Comparison of ENCODE assay signal across 29 cellular contexts in the genomic region with DNA sequence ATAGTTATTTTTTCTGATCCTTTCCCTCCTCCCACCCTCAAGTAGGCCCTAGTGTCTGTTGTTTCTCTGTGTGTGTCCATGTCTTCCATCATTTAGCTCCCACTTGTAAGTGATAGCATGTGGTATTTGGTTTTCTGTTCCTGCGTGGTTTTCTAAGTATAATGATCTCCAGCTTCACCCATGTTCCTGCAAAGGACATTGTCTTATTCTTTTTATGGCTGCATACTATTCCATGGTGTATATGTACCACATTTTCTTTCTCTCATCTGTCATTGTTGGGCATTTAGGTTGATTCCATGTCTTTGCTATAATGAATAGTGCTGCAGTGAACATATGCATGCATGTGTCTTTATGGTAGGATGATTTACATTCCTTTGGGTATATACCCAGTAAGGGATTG.
"Had no signal": no experiment of that assay in that cellular context is flagged by ENCODE, and none has a peak within 500 bp of the region (broad histone marks: within the 10 kb centered on the region; RNA-seq: fewer than 3 reads in every experiment).

No MANE protein-coding gene starts in this region.

- DNase-seq: stimulated activated CD4-positive, alpha-beta T cell treated with anti-CD3 and anti-CD28 coated beads, Interleukin-2, amount 100 ng/mL, for 48 hours; stimulated activated CD4-positive, alpha-beta T cell treated with anti-CD3 and anti-CD28 coated beads, Interleukin-4, amount 100 ng/mL, for 1 hour; stimulated activated CD4-positive, alpha-beta T cell treated with anti-CD3 and anti-CD28 coated beads, Interleukin-4, amount 100 ng/mL, for 24 hours; stimulated activated CD4-positive, alpha-beta T cell treated with anti-CD3 and anti-CD28 coated beads, Interleukin-4, amount 100 ng/mL, for 4 hours; stimulated activated CD8-positive, alpha-beta memory T cell treated with anti-CD3 and anti-CD28 coated beads, Interleukin-4, amount 100 ng/mL, for 48 hours; stimulated activated naive B cell treated with anti-CD40 and anti-IgM and Interleukin-4, amounts not matched to agents 10 μg/mL and 1 μg/mL and 100 μg/mL, for 72 hours; stimulated activated naive CD4-positive, alpha-beta T cell; stimulated activated naive CD4-positive, alpha-beta T cell treated with Interleukin-2 at 50 U/mL for 16 hours; stimulated activated naive CD8-positive, alpha-beta T cell treated with anti-CD3 and anti-CD28 coated beads, Interleukin-15, amount 100 ng/mL, for 72 hours; stimulated activated naive CD8-positive, alpha-beta T cell treated with anti-CD3 and anti-CD28 coated beads, Interleukin-15, Interleukin-2, amounts not matched to agents 100 U/mL and 50 U/mL, for 24 hours; stomach; substantia nigra; testis; thyroid gland; tibial artery; transverse colon; trophoblast cell; upper lobe of left lung; upper lobe of right lung; uterus had no signal

- H3K36me3 Mint-ChIP-seq: stimulated activated effector memory CD8-positive, alpha-beta T cell treated with anti-CD3 and anti-CD28 coated beads, Interleukin-12 subunit alpha, Interleukin-12 subunit beta, amount 100 ng/mL, for 72 hours; stimulated activated memory B cell treated with anti-CD40 and anti-IgM and Interleukin-4, amounts not matched to agents 10 μg/mL and 1 μg/mL and 100 μg/mL, for 72 hours; stimulated activated naive B cell treated with anti-CD40 and anti-IgM and Interleukin-4, amounts not matched to agents 10 μg/mL and 1 μg/mL and 100 μg/mL, for 72 hours had no signal

- H3K27me3 Mint-ChIP-seq: type B pancreatic cell had no signal

- FAIRE-seq: urothelium cell line had no signal

- H3K27ac ChIP-seq: stomach, suprapubic skin, testis, thoracic aorta, thyroid gland, tibial artery, tibial nerve, transverse colon, upper lobe of left lung, upper lobe of right lung, uterus, vagina had no signal

- H3K4me1 Mint-ChIP-seq: stimulated activated effector memory CD8-positive, alpha-beta T cell treated with anti-CD3 and anti-CD28 coated beads, Interleukin-12 subunit alpha, Interleukin-12 subunit beta, amount 100 ng/mL, for 72 hours; stimulated activated memory B cell treated with anti-CD40 and anti-IgM and Interleukin-4, amounts not matched to agents 10 μg/mL and 1 μg/mL and 100 μg/mL, for 72 hours; stimulated activated naive B cell treated with anti-CD40 and anti-IgM and Interleukin-4, amounts not matched to agents 10 μg/mL and 1 μg/mL and 100 μg/mL, for 72 hours; stimulated activated naive CD8-positive, alpha-beta T cell treated with anti-CD3 and anti-CD28 coated beads, Interleukin-15, amount 100 ng/mL, for 72 hours had no signal

- H3K9me3 ChIP-seq: stomach, suprapubic skin, testis, thoracic aorta, thyroid gland, tibial artery, upper lobe of left lung, upper lobe of right lung, uterus, vagina had no signal

- H3K9me3 Mint-ChIP-seq: stimulated activated effector memory CD8-positive, alpha-beta T cell treated with anti-CD3 and anti-CD28 coated beads, Interleukin-12 subunit alpha, Interleukin-12 subunit beta, amount 100 ng/mL, for 72 hours; stimulated activated naive CD8-positive, alpha-beta T cell treated with anti-CD3 and anti-CD28 coated beads, Interleukin-15, amount 100 ng/mL, for 72 hours had no signal

- ATAC-seq: stimulated activated effector memory CD8-positive, alpha-beta T cell treated with anti-CD3 and anti-CD28 coated beads, Interleukin-12 subunit alpha, Interleukin-12 subunit beta, amount 100 ng/mL, for 72 hours; stimulated activated memory B cell treated with anti-CD40 and anti-IgM and Interleukin-4, amounts not matched to agents 10 μg/mL and 1 μg/mL and 100 μg/mL, for 72 hours; stimulated activated naive B cell treated with anti-CD40 and anti-IgM and Interleukin-4, amounts not matched to agents 10 μg/mL and 1 μg/mL and 100 μg/mL, for 72 hours; stimulated activated naive CD8-positive, alpha-beta T cell treated with anti-CD3 and anti-CD28 coated beads, Interleukin-15, amount 100 ng/mL, for 72 hours; stimulated activated naive CD8-positive, alpha-beta T cell treated with anti-CD3 and anti-CD28 coated beads, Interleukin-15, Interleukin-2, amounts not matched to agents 100 U/mL and 50 U/mL, for 24 hours; upper lobe of right lung had no signal

- H3K4me3 ChIP-seq: stomach, suprapubic skin, testis, thoracic aorta, thyroid gland, tibial artery, tibial nerve, transverse colon, upper lobe of left lung, upper lobe of right lung, uterus, vagina had no signal

- H3K27ac Mint-ChIP-seq: stimulated activated effector memory CD8-positive, alpha-beta T cell treated with anti-CD3 and anti-CD28 coated beads, Interleukin-12 subunit alpha, Interleukin-12 subunit beta, amount 100 ng/mL, for 72 hours; stimulated activated memory B cell treated with anti-CD40 and anti-IgM and Interleukin-4, amounts not matched to agents 10 μg/mL and 1 μg/mL and 100 μg/mL, for 72 hours; stimulated activated naive B cell treated with anti-CD40 and anti-IgM and Interleukin-4, amounts not matched to agents 10 μg/mL and 1 μg/mL and 100 μg/mL, for 72 hours; stimulated activated naive CD8-positive, alpha-beta T cell treated with anti-CD3 and anti-CD28 coated beads, Interleukin-15, amount 100 ng/mL, for 72 hours; stimulated activated naive CD8-positive, alpha-beta T cell treated with anti-CD3 and anti-CD28 coated beads, Interleukin-15, Interleukin-2, amounts not matched to agents 100 ng/mL and 50 ng/mL, for 24 hours; type B pancreatic cell had no signal

- H3K4me3 Mint-ChIP-seq: stimulated activated effector memory CD8-positive, alpha-beta T cell treated with anti-CD3 and anti-CD28 coated beads, Interleukin-12 subunit alpha, Interleukin-12 subunit beta, amount 100 ng/mL, for 72 hours; stimulated activated memory B cell treated with anti-CD40 and anti-IgM and Interleukin-4, amounts not matched to agents 10 μg/mL and 1 μg/mL and 100 μg/mL, for 72 hours; stimulated activated naive B cell treated with anti-CD40 and anti-IgM and Interleukin-4, amounts not matched to agents 10 μg/mL and 1 μg/mL and 100 μg/mL, for 72 hours; stimulated activated naive CD8-positive, alpha-beta T cell treated with anti-CD3 and anti-CD28 coated beads, Interleukin-15, amount 100 ng/mL, for 72 hours; stimulated activated naive CD8-positive, alpha-beta T cell treated with anti-CD3 and anti-CD28 coated beads, Interleukin-15, Interleukin-2, amounts not matched to agents 100 ng/mL and 50 ng/mL, for 24 hours; type B pancreatic cell had no signal

- H3K27me3 ChIP-seq: stomach, suprapubic skin, testis, thyroid gland, tibial artery, tibial nerve, transverse colon, upper lobe of left lung, upper lobe of right lung, uterus, vagina had no signal

- H3K4me1 ChIP-seq: testis, thyroid gland, tibial nerve, upper lobe of left lung, upper lobe of right lung had no signal

- H3K36me3 ChIP-seq: stomach, suprapubic skin, thoracic aorta, thyroid gland, tibial artery, tibial nerve, transverse colon, upper lobe of left lung, upper lobe of right lung, uterus, vagina had no signal
